ENCODE assay signal across 14 cellular contexts in the genomic region with DNA sequence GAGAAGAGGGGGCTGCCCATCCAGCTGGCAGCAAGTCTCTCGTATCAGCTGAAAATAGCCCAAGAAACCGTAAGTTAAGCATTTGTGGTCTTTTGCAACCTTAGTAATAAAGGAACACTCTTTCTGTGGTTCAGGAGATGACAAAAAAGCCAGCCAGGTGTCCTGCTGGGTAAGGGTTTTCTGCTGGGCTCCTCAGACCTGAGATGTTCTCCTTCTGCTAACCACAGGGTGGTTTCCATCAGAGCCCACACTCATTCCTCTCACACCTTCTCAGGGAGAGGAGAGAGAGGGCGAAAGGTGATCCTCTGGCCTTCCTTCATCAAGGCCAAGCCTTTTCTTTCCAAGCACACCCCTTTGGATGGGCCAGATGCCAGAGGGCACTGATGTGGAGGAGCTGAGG.
DNase-seq lines count a peak whose midpoint lies in the region; ATAC-seq lines count a peak whose summit lies in the region.
"Had no signal": no experiment of that assay in that cellular context is flagged by ENCODE, and none has a peak within 500 bp of the region (broad histone marks: within the 10 kb centered on the region; RNA-seq: fewer than 3 reads in every experiment).

No MANE protein-coding gene starts in this region.

- H3K4me3 ChIP-seq in right cardiac atrium (ENCODE audit: low read length) = no peak overlapping the region
- H3K4me3 ChIP-seq: right lobe of liver, upper lobe of right lung had no signal

- H3K27ac ChIP-seq in right cardiac atrium (ENCODE audit: low read length) = no peak overlapping the region
- H3K27ac ChIP-seq: right lobe of liver, upper lobe of right lung had no signal

- 81% methylated on average over 3 of the region's 3 CpGs for WGBS in right cardiac atrium

- no peaks in the 10 kb centered on the region for H3K9me3 ChIP-seq in right cardiac atrium (ENCODE audit: control insufficient read depth, low read length)
- H3K9me3 ChIP-seq: right lobe of liver, upper lobe of right lung had no signal

- no peaks in the 10 kb centered on the region for H3K4me1 ChIP-seq in right cardiac atrium (ENCODE audit: control insufficient read depth, insufficient read depth, low read length)
- H3K4me1 ChIP-seq: right lobe of liver, upper lobe of right lung had no signal

- intact Hi-C loops in right cardiac atrium (cut with DNase I) = no loop called here

- ATAC-seq in GM18498 (IDR thresholded peaks at IDR 0.05; ENCODE audit: unreplicated experiment) (peak; percentile 58), GM19463 (IDR thresholded peaks at IDR 0.05; ENCODE audit: unreplicated experiment) (peak; percentile 74), HG02884 (IDR thresholded peaks at IDR 0.05; ENCODE audit: unreplicated experiment) (peak; percentile 68), HG03575 (IDR thresholded peaks at IDR 0.05; ENCODE audit: extremely low read depth, insufficient number of reproducible peaks, low FRiP score, unreplicated experiment) (peak; percentile 36), right cardiac atrium (no peak)
- ATAC-seq: right lobe of liver, upper lobe of right lung had no signal

- no peak for DNase-seq in NCI-H69 (lab: John Stamatoyannopoulos, UW)
- no peak for DNase-seq in NCI-H128 (lab: John Stamatoyannopoulos, UW; ENCODE audit: unreplicated experiment)
- DNase-seq in NCI-H1930 (lab: John Stamatoyannopoulos, UW) = no peak
- no peak for DNase-seq in right cardiac atrium
- DNase-seq: activated CD4-positive, alpha-beta memory T cell treated with anti-CD3 and anti-CD28 coated beads, Interleukin-2, amount 10 ng/mL, durations not matched to agents 7 days and 5 days; activated naive CD8-positive, alpha-beta T cell treated with anti-CD3 and anti-CD28 coated beads for 36 hours; H9; right lobe of liver; SW 1271; upper lobe of right lung had no signal

- no peaks in the 10 kb centered on the region for H3K27me3 ChIP-seq in right cardiac atrium (ENCODE audit: control insufficient read depth, insufficient read depth)
- H3K27me3 ChIP-seq: right lobe of liver, upper lobe of right lung had no signal

Comparison
In these comparisons a context has a peak if more than half of its experiments do, and no peak if none do; other contexts are left out.
1. ATAC-seq: peak in GM18498 (single experiment), GM19463 (single experiment), HG02884 (single experiment) and HG03575 (single experiment); none in right cardiac atrium (0 of 2).